ENCODE assay signal across 1 cellular context in the genomic region with DNA sequence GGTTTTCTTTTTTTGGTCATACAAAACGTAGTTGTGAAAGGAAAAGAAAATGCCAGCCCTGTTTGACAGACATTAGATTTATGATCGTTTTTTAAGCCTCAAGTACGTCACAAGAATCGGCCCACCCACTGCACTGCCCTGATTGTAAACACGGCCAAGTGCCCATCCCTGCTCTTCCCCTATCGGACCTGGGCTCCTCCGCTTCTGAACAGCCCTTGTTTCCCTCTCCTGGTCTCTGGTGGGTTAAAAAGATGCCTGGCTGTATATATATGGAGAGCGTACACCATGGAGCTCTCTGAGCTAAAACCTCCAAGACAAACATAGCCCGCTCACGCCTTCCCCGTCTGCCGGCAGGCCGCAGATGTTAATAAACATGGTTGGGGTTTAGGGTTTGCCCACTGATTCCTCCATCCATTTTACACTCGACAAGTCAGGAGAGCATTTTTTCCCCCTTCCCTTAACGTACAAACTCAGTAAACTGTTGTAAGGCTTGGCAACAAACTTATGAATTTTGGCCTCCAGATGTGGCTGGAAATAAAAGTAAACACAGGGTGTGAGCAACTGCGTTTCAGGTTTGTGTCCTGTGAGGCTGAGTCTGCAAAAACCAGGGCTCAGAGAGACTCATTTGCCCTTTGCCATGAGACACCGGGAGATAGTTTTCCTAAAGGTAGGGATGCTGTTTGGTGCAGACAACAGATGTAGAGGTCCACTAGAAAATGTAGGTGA.
A peak's percentile ranks its signal among the peaks of the same experiment; 100 is the strongest.
TF ChIP-seq lines count a peak whose summit lies in the region.

No MANE protein-coding gene starts in this region.

TF ChIP-seq in HepG2, 621 proteins besides CTCF, POLR2A, EP300 and RAD21 (continued from another document and continues in another):
- TF ChIP-seq, protein P1, sequence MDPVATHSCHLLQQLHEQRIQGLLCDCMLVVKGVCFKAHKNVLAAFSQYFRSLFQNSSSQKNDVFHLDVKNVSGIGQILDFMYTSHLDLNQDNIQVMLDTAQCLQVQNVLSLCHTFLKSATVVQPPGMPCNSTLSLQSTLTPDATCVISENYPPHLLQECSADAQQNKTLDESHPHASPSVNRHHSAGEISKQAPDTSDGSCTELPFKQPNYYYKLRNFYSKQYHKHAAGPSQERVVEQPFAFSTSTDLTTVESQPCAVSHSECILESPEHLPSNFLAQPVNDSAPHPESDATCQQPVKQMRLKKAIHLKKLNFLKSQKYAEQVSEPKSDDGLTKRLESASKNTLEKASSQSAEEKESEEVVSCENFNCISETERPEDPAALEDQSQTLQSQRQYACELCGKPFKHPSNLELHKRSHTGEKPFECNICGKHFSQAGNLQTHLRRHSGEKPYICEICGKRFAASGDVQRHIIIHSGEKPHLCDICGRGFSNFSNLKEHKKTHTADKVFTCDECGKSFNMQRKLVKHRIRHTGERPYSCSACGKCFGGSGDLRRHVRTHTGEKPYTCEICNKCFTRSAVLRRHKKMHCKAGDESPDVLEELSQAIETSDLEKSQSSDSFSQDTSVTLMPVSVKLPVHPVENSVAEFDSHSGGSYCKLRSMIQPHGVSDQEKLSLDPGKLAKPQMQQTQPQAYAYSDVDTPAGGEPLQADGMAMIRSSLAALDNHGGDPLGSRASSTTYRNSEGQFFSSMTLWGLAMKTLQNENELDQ (CRISPR knock-in tag; IDR thresholded peaks at IDR 0.05; ENCODE audit: borderline replicate concordance), result no peak
- TF ChIP-seq ZNF205 (CRISPR knock-in tag; IDR thresholded peaks at IDR 0.05) (no peak), ZNF766 (CRISPR knock-in tag; IDR thresholded peaks at IDR 0.05; ENCODE audit: borderline replicate concordance) (no peak), NKX3-1 (CRISPR knock-in tag; IDR thresholded peaks at IDR 0.05) (no peak), ZNF33B (CRISPR knock-in tag; IDR thresholded peaks at IDR 0.05) (no peak), ZNF354B (CRISPR knock-in tag; IDR thresholded peaks at IDR 0.05) (no peak), DNMT1 (CRISPR knock-in tag; IDR thresholded peaks at IDR 0.05) (no peak), MLLT10 (CRISPR knock-in tag; IDR thresholded peaks at IDR 0.05) (no peak), NR2F1 (CRISPR knock-in tag; IDR thresholded peaks at IDR 0.05) (no peak), DNMT3B (CRISPR knock-in tag; conservative IDR thresholded peaks at IDR 0.05) (no peak), MEIS1 (CRISPR knock-in tag; IDR thresholded peaks at IDR 0.05; ENCODE audit: borderline replicate concordance) (0 out of 2 replicates have a peak, but pooled peaks have one; percentile 49), FOXO1 (CRISPR knock-in tag; IDR thresholded peaks at IDR 0.05) (no peak), PHF21A (CRISPR knock-in tag; IDR thresholded peaks at IDR 0.05) (no peak), ONECUT2 (CRISPR knock-in tag; IDR thresholded peaks at IDR 0.05) (no peak), REPIN1 (CRISPR knock-in tag; IDR thresholded peaks at IDR 0.05; ENCODE audit: borderline replicate concordance, low read depth) (peak; percentile 48; the same call in 1 of the 2 replicates), DR1 (CRISPR knock-in tag; IDR thresholded peaks at IDR 0.05) (no peak), MTA1 (CRISPR knock-in tag; IDR thresholded peaks at IDR 0.05; ENCODE audit: borderline replicate concordance) (no peak), RORA (CRISPR knock-in tag; IDR thresholded peaks at IDR 0.05) (no peak), ARNTL (CRISPR knock-in tag; IDR thresholded peaks at IDR 0.05) (no peak), GLI4 (CRISPR knock-in tag; IDR thresholded peaks at IDR 0.05; ENCODE audit: borderline replicate concordance) (0 out of 2 replicates have a peak, but pooled peaks have one; percentile 27), CENPX (CRISPR knock-in tag; IDR thresholded peaks at IDR 0.05) (no peak), GTF2F1 (IDR thresholded peaks at IDR 0.05; ENCODE audit: low read length) (no peak), RFXAP (CRISPR knock-in tag; IDR thresholded peaks at IDR 0.05; ENCODE audit: borderline replicate concordance) (no peak), KLF13 (CRISPR knock-in tag; IDR thresholded peaks at IDR 0.05) (no peak)
- TF ChIP-seq, protein P2, sequence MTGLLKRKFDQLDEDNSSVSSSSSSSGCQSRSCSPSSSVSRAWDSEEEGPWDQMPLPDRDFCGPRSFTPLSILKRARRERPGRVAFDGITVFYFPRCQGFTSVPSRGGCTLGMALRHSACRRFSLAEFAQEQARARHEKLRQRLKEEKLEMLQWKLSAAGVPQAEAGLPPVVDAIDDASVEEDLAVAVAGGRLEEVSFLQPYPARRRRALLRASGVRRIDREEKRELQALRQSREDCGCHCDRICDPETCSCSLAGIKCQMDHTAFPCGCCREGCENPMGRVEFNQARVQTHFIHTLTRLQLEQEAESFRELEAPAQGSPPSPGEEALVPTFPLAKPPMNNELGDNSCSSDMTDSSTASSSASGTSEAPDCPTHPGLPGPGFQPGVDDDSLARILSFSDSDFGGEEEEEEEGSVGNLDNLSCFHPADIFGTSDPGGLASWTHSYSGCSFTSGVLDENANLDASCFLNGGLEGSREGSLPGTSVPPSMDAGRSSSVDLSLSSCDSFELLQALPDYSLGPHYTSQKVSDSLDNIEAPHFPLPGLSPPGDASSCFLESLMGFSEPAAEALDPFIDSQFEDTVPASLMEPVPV (CRISPR knock-in tag; IDR thresholded peaks at IDR 0.05), result no peak
- TF ChIP-seq, protein P3, sequence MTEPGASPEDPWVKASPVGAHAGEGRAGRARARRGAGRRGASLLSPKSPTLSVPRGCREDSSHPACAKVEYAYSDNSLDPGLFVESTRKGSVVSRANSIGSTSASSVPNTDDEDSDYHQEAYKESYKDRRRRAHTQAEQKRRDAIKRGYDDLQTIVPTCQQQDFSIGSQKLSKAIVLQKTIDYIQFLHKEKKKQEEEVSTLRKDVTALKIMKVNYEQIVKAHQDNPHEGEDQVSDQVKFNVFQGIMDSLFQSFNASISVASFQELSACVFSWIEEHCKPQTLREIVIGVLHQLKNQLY (CRISPR knock-in tag; IDR thresholded peaks at IDR 0.05), result no peak
- TF ChIP-seq, protein P4, sequence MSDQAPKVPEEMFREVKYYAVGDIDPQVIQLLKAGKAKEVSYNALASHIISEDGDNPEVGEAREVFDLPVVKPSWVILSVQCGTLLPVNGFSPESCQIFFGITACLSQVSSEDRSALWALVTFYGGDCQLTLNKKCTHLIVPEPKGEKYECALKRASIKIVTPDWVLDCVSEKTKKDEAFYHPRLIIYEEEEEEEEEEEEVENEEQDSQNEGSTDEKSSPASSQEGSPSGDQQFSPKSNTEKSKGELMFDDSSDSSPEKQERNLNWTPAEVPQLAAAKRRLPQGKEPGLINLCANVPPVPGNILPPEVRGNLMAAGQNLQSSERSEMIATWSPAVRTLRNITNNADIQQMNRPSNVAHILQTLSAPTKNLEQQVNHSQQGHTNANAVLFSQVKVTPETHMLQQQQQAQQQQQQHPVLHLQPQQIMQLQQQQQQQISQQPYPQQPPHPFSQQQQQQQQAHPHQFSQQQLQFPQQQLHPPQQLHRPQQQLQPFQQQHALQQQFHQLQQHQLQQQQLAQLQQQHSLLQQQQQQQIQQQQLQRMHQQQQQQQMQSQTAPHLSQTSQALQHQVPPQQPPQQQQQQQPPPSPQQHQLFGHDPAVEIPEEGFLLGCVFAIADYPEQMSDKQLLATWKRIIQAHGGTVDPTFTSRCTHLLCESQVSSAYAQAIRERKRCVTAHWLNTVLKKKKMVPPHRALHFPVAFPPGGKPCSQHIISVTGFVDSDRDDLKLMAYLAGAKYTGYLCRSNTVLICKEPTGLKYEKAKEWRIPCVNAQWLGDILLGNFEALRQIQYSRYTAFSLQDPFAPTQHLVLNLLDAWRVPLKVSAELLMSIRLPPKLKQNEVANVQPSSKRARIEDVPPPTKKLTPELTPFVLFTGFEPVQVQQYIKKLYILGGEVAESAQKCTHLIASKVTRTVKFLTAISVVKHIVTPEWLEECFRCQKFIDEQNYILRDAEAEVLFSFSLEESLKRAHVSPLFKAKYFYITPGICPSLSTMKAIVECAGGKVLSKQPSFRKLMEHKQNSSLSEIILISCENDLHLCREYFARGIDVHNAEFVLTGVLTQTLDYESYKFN (CRISPR knock-in tag; conservative IDR thresholded peaks at IDR 0.05), result no peak
- TF ChIP-seq, protein P5, sequence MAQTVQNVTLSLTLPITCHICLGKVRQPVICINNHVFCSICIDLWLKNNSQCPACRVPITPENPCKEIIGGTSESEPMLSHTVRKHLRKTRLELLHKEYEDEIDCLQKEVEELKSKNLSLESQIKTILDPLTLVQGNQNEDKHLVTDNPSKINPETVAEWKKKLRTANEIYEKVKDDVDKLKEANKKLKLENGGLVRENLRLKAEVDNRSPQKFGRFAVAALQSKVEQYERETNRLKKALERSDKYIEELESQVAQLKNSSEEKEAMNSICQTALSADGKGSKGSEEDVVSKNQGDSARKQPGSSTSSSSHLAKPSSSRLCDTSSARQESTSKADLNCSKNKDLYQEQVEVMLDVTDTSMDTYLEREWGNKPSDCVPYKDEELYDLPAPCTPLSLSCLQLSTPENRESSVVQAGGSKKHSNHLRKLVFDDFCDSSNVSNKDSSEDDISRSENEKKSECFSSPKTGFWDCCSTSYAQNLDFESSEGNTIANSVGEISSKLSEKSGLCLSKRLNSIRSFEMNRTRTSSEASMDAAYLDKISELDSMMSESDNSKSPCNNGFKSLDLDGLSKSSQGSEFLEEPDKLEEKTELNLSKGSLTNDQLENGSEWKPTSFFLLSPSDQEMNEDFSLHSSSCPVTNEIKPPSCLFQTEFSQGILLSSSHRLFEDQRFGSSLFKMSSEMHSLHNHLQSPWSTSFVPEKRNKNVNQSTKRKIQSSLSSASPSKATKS (CRISPR knock-in tag; IDR thresholded peaks at IDR 0.05), result no peak
- TF ChIP-seq, protein P6, sequence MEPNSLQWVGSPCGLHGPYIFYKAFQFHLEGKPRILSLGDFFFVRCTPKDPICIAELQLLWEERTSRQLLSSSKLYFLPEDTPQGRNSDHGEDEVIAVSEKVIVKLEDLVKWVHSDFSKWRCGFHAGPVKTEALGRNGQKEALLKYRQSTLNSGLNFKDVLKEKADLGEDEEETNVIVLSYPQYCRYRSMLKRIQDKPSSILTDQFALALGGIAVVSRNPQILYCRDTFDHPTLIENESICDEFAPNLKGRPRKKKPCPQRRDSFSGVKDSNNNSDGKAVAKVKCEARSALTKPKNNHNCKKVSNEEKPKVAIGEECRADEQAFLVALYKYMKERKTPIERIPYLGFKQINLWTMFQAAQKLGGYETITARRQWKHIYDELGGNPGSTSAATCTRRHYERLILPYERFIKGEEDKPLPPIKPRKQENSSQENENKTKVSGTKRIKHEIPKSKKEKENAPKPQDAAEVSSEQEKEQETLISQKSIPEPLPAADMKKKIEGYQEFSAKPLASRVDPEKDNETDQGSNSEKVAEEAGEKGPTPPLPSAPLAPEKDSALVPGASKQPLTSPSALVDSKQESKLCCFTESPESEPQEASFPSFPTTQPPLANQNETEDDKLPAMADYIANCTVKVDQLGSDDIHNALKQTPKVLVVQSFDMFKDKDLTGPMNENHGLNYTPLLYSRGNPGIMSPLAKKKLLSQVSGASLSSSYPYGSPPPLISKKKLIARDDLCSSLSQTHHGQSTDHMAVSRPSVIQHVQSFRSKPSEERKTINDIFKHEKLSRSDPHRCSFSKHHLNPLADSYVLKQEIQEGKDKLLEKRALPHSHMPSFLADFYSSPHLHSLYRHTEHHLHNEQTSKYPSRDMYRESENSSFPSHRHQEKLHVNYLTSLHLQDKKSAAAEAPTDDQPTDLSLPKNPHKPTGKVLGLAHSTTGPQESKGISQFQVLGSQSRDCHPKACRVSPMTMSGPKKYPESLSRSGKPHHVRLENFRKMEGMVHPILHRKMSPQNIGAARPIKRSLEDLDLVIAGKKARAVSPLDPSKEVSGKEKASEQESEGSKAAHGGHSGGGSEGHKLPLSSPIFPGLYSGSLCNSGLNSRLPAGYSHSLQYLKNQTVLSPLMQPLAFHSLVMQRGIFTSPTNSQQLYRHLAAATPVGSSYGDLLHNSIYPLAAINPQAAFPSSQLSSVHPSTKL (CRISPR knock-in tag; IDR thresholded peaks at IDR 0.05), result 0 out of 2 replicates have a peak, but pooled peaks have one; percentile 8
- TF ChIP-seq, protein P7, sequence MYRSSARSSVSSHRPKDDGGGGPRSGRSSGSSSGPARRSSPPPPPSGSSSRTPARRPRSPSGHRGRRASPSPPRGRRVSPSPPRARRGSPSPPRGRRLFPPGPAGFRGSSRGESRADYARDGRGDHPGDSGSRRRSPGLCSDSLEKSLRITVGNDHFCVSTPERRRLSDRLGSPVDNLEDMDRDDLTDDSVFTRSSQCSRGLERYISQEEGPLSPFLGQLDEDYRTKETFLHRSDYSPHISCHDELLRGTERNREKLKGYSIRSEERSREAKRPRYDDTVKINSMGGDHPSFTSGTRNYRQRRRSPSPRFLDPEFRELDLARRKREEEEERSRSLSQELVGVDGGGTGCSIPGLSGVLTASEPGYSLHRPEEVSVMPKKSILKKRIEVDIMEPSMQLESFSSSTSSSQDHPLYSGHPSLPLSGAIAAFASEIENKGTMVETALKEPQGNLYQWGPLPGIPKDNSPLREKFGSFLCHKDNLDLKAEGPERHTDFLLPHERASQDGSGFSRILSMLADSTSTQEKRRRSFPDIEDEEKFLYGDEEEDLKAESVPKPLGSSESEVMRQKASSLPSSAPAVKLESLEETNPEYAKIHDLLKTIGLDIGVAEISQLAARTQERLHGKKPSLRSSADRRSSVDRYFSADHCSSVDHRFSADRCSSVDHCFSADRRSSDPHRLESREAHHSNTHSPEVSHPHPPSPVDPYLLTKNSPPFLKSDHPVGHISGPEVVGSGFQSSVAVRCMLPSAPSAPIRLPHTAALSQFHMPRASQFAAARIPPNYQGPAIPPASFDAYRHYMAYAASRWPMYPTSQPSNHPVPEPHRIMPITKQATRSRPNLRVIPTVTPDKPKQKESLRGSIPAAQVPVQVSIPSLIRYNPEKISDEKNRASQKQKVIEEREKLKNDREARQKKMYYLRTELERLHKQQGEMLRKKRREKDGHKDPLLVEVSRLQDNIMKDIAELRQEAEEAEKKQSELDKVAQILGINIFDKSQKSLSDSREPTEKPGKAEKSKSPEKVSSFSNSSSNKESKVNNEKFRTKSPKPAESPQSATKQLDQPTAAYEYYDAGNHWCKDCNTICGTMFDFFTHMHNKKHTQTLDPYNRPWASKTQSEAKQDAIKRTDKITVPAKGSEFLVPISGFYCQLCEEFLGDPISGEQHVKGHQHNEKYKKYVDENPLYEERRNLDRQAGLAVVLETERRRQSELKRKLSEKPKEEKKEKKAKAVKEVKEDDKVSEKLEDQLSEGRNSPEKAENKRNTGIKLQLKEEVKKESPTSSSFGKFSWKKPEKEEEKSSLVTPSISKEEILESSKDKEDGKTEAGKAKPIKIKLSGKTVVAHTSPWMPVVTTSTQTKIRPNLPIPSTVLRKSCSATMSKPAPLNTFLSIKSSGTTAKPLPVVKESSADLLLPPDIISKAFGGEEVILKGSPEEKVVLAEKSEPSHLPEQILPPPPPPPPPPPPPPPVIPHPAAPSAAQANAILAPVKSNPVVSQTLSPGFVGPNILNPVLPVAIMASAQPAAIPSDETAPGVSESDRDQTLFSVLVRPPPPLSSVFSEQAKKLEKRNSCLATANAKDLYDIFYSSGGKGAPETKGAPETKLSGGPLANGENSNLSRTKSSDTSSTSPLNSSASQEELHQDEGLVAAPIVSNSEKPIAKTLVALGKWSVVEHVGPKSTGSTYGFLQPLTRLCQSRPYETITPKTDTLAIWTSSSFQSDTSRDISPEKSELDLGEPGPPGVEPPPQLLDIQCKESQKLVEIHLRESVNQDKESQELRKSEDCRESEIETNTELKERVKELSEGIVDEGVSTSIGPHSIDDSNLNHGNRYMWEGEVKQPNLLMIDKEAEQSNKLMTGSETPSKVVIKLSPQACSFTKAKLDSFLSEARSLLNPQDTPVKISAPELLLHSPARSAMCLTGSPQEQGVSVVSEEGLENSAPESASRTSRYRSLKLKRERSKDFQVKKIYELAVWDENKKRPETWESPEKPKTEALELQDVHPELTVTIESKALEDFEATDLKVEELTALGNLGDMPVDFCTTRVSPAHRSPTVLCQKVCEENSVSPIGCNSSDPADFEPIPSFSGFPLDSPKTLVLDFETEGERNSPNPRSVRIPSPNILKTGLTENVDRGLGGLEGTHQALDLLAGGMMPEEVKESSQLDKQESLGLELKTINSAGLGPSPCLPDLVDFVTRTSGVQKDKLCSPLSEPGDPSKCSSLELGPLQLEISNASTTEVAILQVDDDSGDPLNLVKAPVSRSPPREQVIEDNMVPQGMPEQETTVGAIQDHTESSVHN (CRISPR knock-in tag; IDR thresholded peaks at IDR 0.05), result no peak
